In genomic region chr3:138587374-138587773, GRCh38 we compare ENCODE assay signal across 32 cellular contexts.
"Had no signal": no experiment of that assay in that cellular context is flagged by ENCODE, and none has a peak within 500 bp of the region (broad histone marks: within the 10 kb centered on the region; RNA-seq: fewer than 3 reads in every experiment).

No MANE protein-coding gene starts in this region.

- H3K27ac ChIP-seq: neural progenitor cell, ovary, parathyroid adenoma, psoas muscle, skin epidermis, spleen, suprapubic skin, testis, tibial artery, upper lobe of left lung, vagina had no signal

- ATAC-seq: naive thymus-derived CD4-positive, alpha-beta T cell; natural killer cell; psoas muscle; right cardiac atrium; sciatic nerve; stimulated activated memory B cell treated with anti-CD40 and anti-IgM and Interleukin-4, amounts not matched to agents 10 μg/mL and 1 μg/mL and 100 μg/mL, for 72 hours; stimulated activated naive CD8-positive, alpha-beta T cell treated with anti-CD3 and anti-CD28 coated beads, Interleukin-15, amount 100 ng/mL, for 72 hours; stimulated activated naive CD8-positive, alpha-beta T cell treated with anti-CD3 and anti-CD28 coated beads, Interleukin-15, Interleukin-2, amounts not matched to agents 100 U/mL and 50 U/mL, for 24 hours had no signal

- H3K9me3 Mint-ChIP-seq: natural killer cell had no signal

- H3K9me3 ChIP-seq: ovary, psoas muscle, spleen, suprapubic skin, testis, tibial artery, upper lobe of left lung, vagina had no signal

- FAIRE-seq: urothelium cell line had no signal

- H3K4me3 Mint-ChIP-seq: naive thymus-derived CD4-positive, alpha-beta T cell; natural killer cell; nephron; neural progenitor cell; stimulated activated memory B cell treated with anti-CD40 and anti-IgM and Interleukin-4, amounts not matched to agents 10 μg/mL and 1 μg/mL and 100 μg/mL, for 72 hours; stimulated activated naive CD8-positive, alpha-beta T cell treated with anti-CD3 and anti-CD28 coated beads, Interleukin-15, amount 100 ng/mL, for 72 hours had no signal

- H3K27me3 Mint-ChIP-seq: naive thymus-derived CD4-positive, alpha-beta T cell; progenitor cell of endocrine pancreas; stimulated activated memory B cell treated with anti-CD40 and anti-IgM and Interleukin-4, amounts not matched to agents 10 μg/mL and 1 μg/mL and 100 μg/mL, for 72 hours; stimulated activated naive CD8-positive, alpha-beta T cell treated with anti-CD3 and anti-CD28 coated beads, Interleukin-15, amount 100 ng/mL, for 72 hours had no signal

- H3K27me3 ChIP-seq: neural progenitor cell, ovary, spleen, suprapubic skin, testis, tibial artery, upper lobe of left lung, vagina had no signal

- H3K36me3 Mint-ChIP-seq: natural killer cell had no signal

- H3K27ac Mint-ChIP-seq: naive thymus-derived CD4-positive, alpha-beta T cell; natural killer cell; nephron; neural progenitor cell; progenitor cell of endocrine pancreas; stimulated activated memory B cell treated with anti-CD40 and anti-IgM and Interleukin-4, amounts not matched to agents 10 μg/mL and 1 μg/mL and 100 μg/mL, for 72 hours; stimulated activated naive CD8-positive, alpha-beta T cell treated with anti-CD3 and anti-CD28 coated beads, Interleukin-15, amount 100 ng/mL, for 72 hours had no signal

- H3K4me1 Mint-ChIP-seq: natural killer cell, nephron, neural progenitor cell had no signal

- H3K36me3 ChIP-seq: neural progenitor cell, ovary, suprapubic skin, upper lobe of left lung, vagina had no signal

- H2AFZ ChIP-seq: neural progenitor cell, parathyroid adenoma had no signal

- DNase-seq: naive thymus-derived CD4-positive, alpha-beta T cell; natural killer cell; occipital lobe; ovary; posterior cingulate gyrus; psoas muscle; right cardiac atrium; spleen; stimulated activated CD4-positive, alpha-beta T cell treated with anti-CD3 and anti-CD28 coated beads, Interleukin-12 subunit alpha, Interleukin-12 subunit beta, amount 100 ng/mL, for 4 hours; stimulated activated CD4-positive, alpha-beta T cell treated with anti-CD3 and anti-CD28 coated beads, Interleukin-1b, Interleukin-23, amount 100 ng/mL, for 48 hours; stimulated activated CD4-positive, alpha-beta T cell treated with anti-CD3 and anti-CD28 coated beads, Interleukin-4, amount 100 ng/mL, for 1 hour; stimulated activated CD4-positive, alpha-beta T cell treated with anti-CD3 and anti-CD28 coated beads, Interleukin-4, amount 100 ng/mL, for 4 hours; stimulated activated CD8-positive, alpha-beta memory T cell treated with anti-CD3 and anti-CD28 coated beads, Interleukin-4, amount 100 ng/mL, for 48 hours; stimulated activated naive CD4-positive, alpha-beta T cell; stimulated activated naive CD8-positive, alpha-beta T cell treated with anti-CD3 and anti-CD28 coated beads, Interleukin-15, amount 100 ng/mL, for 72 hours; stimulated activated naive CD8-positive, alpha-beta T cell treated with anti-CD3 and anti-CD28 coated beads, Interleukin-15, Interleukin-2, amounts not matched to agents 100 U/mL and 50 U/mL, for 24 hours; substantia nigra; testis; tibial artery; trophoblast cell; upper lobe of left lung had no signal

- H3K4me3 ChIP-seq: neural progenitor cell, ovary, psoas muscle, skin epidermis, smooth muscle cell, spleen, suprapubic skin, testis, tibial artery, upper lobe of left lung, vagina had no signal

- H3K4me2 ChIP-seq: neural progenitor cell, smooth muscle cell had no signal

- H3K9ac ChIP-seq: neural progenitor cell, parathyroid adenoma had no signal

- H3K4me1 ChIP-seq: neural progenitor cell, parathyroid adenoma, psoas muscle, suprapubic skin, testis had no signal
